9 cellular contexts compared by ENCODE assay signal in genomic region chr11:133342453-133342852, GRCh38.
"Had no signal": no experiment of that assay in that cellular context is flagged by ENCODE, and none has a peak within 500 bp of the region (broad histone marks: within the 10 kb centered on the region; RNA-seq: fewer than 3 reads in every experiment).

No MANE protein-coding gene starts in this region.

- H3K27ac ChIP-seq: GM23248, HL-60, KMS-11 had no signal

- H3K9ac ChIP-seq: GM23248, KMS-11 had no signal

- H3K4me1 Mint-ChIP-seq: IgD-negative memory B cell had no signal

- H3K4me3 ChIP-seq: GM23248 had no signal

- H3K9me3 Mint-ChIP-seq: H9 had no signal

- H3K27me3 Mint-ChIP-seq: IgD-negative memory B cell had no signal

- H3K4me3 Mint-ChIP-seq: H9 had no signal

- ATAC-seq: HepG2 had no signal

- H3K27ac Mint-ChIP-seq: IgD-negative memory B cell had no signal

- H3K4me2 ChIP-seq: KMS-11 had no signal

- DNase-seq: GM23248, GOT3, H9, HCEC 1CT, KBM-7 had no signal
